ENCODE assay signal across 1 cellular context in genomic region chr10:114881462-114881861, GRCh38.
TF ChIP-seq lines count a peak whose summit lies in the region.

No MANE protein-coding gene starts in this region.

TF ChIP-seq in HEK293, 187 proteins besides CTCF, POLR2A, EP300 and RAD21 (continued from another document):
- TF ChIP-seq ZNF423 (tag by site-specific recombination; IDR thresholded peaks at IDR 0.05): peak; percentile 31; the same call in 1 of the 2 replicates
- TF ChIP-seq ZSCAN30 (tag by site-specific recombination; IDR thresholded peaks at IDR 0.05): peak; percentile 51; the same call in 1 of the 2 replicates
- TF ChIP-seq GFI1B (tag by site-specific recombination; IDR thresholded peaks at IDR 0.05): peak; percentile 41
- 0 out of 2 replicates have a peak, but pooled peaks have one; percentile 22 for TF ChIP-seq KLF10 (tag by site-specific recombination; IDR thresholded peaks at IDR 0.05)
- TF ChIP-seq ZNF654 (tag by site-specific recombination; IDR thresholded peaks at IDR 0.05; ENCODE audit: low read depth): no peak
- no peak for TF ChIP-seq ZNF530 (tag by site-specific recombination; IDR thresholded peaks at IDR 0.05; ENCODE audit: low read depth)
- no peak for TF ChIP-seq ZNF514 (tag by site-specific recombination; IDR thresholded peaks at IDR 0.05)
- TF ChIP-seq ZNF510 (tag by site-specific recombination; IDR thresholded peaks at IDR 0.05; ENCODE audit: insufficient replicate concordance): no peak
- no peak for TF ChIP-seq IKZF3 (tag by site-specific recombination; IDR thresholded peaks at IDR 0.05)
- no peak for TF ChIP-seq ZNF133 (tag by site-specific recombination; IDR thresholded peaks at IDR 0.05)
- 0 out of 2 replicates have a peak, but pooled peaks have one; percentile 5 for TF ChIP-seq OSR2 (tag by site-specific recombination; IDR thresholded peaks at IDR 0.05)
- no peak for TF ChIP-seq ZNF26 (tag by site-specific recombination; IDR thresholded peaks at IDR 0.05)
- TF ChIP-seq ZBTB17 (tag by site-specific recombination; IDR thresholded peaks at IDR 0.05): no peak
- peak; percentile 39; the same call in 1 of the 2 replicates for TF ChIP-seq FEZF1 (tag by site-specific recombination; IDR thresholded peaks at IDR 0.05)
- TF ChIP-seq ZNF677 (tag by site-specific recombination; IDR thresholded peaks at IDR 0.05): no peak
- TF ChIP-seq ZNF610 (tag by site-specific recombination; IDR thresholded peaks at IDR 0.05; ENCODE audit: borderline replicate concordance): no peak
- no peak for TF ChIP-seq ZNF544 (tag by site-specific recombination; IDR thresholded peaks at IDR 0.05)
- TF ChIP-seq TSHZ1 (tag by site-specific recombination; IDR thresholded peaks at IDR 0.05; ENCODE audit: borderline replicate concordance): no peak
- TF ChIP-seq HOXD13 (CRISPR knock-in tag; IDR thresholded peaks at IDR 0.05; ENCODE audit: borderline replicate concordance): no peak
- no peak for TF ChIP-seq ZBTB11 (tag by site-specific recombination; conservative IDR thresholded peaks at IDR 0.05; ENCODE audit: low read depth)
- no peak for TF ChIP-seq ZSCAN5A (tag by site-specific recombination; IDR thresholded peaks at IDR 0.05)
- 0 out of 2 replicates have a peak, but pooled peaks have one; percentile 63 for TF ChIP-seq TRIM28 (IDR thresholded peaks at IDR 0.05; ENCODE audit: borderline replicate concordance, low read length)
- 0 out of 2 replicates have a peak, but pooled peaks have one; percentile 40 for TF ChIP-seq ZNF335 (tag by site-specific recombination; conservative IDR thresholded peaks at IDR 0.05)
- TF ChIP-seq GLIS1 (tag by site-specific recombination; IDR thresholded peaks at IDR 0.05): peak; percentile 84
- TF ChIP-seq MYNN (tag by site-specific recombination; IDR thresholded peaks at IDR 0.05; ENCODE audit: borderline replicate concordance): no peak
- no peak for TF ChIP-seq ZFP3 (tag by site-specific recombination; IDR thresholded peaks at IDR 0.05; ENCODE audit: low read depth)
- no peak for TF ChIP-seq PATZ1 (tag by site-specific recombination; IDR thresholded peaks at IDR 0.05)
- no peak for TF ChIP-seq ZNF658 (tag by site-specific recombination; IDR thresholded peaks at IDR 0.05)
- no peak for TF ChIP-seq ZNF416 (tag by site-specific recombination; IDR thresholded peaks at IDR 0.05)
- no peak for TF ChIP-seq BCL11B (tag by site-specific recombination; IDR thresholded peaks at IDR 0.05; ENCODE audit: low read depth)
- TF ChIP-seq PRDM6 (tag by site-specific recombination; IDR thresholded peaks at IDR 0.05): peak; percentile 23; the same call in 1 of the 2 replicates
- TF ChIP-seq ZNF223 (tag by site-specific recombination; IDR thresholded peaks at IDR 0.05): no peak
- no peak for TF ChIP-seq MEIS1 (CRISPR knock-in tag; IDR thresholded peaks at IDR 0.05; ENCODE audit: borderline replicate concordance)
